ENCODE assay signal across 1 cellular context in the genomic region with DNA sequence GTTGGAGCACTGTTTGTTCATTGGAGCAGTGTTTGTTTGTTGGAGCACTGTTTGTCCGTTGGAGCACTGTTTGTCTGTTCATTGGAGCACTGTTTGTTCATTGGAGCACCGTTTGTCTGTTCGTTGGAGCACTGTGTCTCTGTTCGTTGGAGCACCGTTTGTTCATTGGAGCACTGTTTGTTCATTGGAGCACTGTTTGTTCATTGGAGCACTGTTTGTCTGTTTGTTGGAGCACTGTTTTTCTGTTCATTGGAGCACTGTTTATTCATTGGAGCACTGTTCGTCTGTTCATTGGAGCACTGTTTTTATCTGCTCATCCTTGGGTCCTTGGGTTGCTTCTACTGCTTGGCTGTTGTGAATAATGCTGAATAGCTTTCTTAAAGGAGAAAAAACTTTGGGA.
TF ChIP-seq lines count a peak whose summit lies in the region.

No MANE protein-coding gene starts in this region.

TF ChIP-seq in HepG2, 621 proteins besides CTCF, POLR2A, EP300 and RAD21 (continued from another document):
- TF ChIP-seq, protein P1, sequence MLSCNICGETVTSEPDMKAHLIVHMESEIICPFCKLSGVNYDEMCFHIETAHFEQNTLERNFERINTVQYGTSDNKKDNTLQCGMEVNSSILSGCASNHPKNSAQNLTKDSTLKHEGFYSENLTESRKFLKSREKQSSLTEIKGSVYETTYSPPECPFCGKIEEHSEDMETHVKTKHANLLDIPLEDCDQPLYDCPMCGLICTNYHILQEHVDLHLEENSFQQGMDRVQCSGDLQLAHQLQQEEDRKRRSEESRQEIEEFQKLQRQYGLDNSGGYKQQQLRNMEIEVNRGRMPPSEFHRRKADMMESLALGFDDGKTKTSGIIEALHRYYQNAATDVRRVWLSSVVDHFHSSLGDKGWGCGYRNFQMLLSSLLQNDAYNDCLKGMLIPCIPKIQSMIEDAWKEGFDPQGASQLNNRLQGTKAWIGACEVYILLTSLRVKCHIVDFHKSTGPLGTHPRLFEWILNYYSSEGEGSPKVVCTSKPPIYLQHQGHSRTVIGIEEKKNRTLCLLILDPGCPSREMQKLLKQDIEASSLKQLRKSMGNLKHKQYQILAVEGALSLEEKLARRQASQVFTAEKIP (CRISPR knock-in tag; IDR thresholded peaks at IDR 0.05; ENCODE audit: borderline replicate concordance) = no peak
- TF ChIP-seq ZNF263 (CRISPR knock-in tag; IDR thresholded peaks at IDR 0.05) (peak; percentile 82), IKZF4 (CRISPR knock-in tag; IDR thresholded peaks at IDR 0.05; ENCODE audit: borderline replicate concordance, low read depth, not compliant biosample characterization) (no peak), ZNF577 (CRISPR knock-in tag; IDR thresholded peaks at IDR 0.05; ENCODE audit: borderline replicate concordance, low read depth) (no peak), ZNF329 (CRISPR knock-in tag; IDR thresholded peaks at IDR 0.05; ENCODE audit: low read depth) (no peak)
- TF ChIP-seq, protein P2, sequence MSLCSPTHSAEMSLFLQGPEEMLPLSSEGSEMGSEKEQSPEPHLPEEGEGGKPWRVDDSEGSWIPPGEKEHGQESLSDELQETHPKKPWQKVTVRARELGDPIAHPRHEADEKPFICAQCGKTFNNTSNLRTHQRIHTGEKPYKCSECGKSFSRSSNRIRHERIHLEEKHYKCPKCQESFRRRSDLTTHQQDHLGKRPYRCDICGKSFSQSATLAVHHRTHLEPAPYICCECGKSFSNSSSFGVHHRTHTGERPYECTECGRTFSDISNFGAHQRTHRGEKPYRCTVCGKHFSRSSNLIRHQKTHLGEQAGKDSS (CRISPR knock-in tag; IDR thresholded peaks at IDR 0.05; ENCODE audit: borderline replicate concordance, low read depth) = 0 out of 2 replicates have a peak, but pooled peaks have one; percentile 48
- TF ChIP-seq, protein P3, sequence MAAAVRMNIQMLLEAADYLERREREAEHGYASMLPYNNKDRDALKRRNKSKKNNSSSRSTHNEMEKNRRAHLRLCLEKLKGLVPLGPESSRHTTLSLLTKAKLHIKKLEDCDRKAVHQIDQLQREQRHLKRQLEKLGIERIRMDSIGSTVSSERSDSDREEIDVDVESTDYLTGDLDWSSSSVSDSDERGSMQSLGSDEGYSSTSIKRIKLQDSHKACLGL (CRISPR knock-in tag; IDR thresholded peaks at IDR 0.05) = no peak
